Comparison of ENCODE assay signal across 15 cellular contexts in genomic region chr10:74852406-74852805, GRCh38. TPM values are rescaled to one million over a fixed set of nuclear protein-coding genes. Genes with fewer than 3 reads are reported as not detected.
DNase-seq lines count a peak whose midpoint lies in the region; ATAC-seq, FAIRE-seq and TF ChIP-seq lines count a peak whose summit lies in the region.
"Had no signal": no experiment of that assay in that cellular context is flagged by ENCODE, and none has a peak within 500 bp of the region (broad histone marks: within the 10 kb centered on the region; RNA-seq: fewer than 3 reads in every experiment).

No MANE protein-coding gene starts in this region.

- DNase-seq in cardiac muscle cell (ENCODE audit: low read depth in 1 of 2, low spot score in 1 of 2) (no peak), left ventricle myocardium superior (no peak), activated B cell treated with CpG ODN at 0.5 μM for 24 hours (no peak), keratinocyte (ENCODE audit: low read depth, low spot score) (peak; percentile 33), hepatic stellate cell (ENCODE audit: low spot score) (no peak)
- DNase-seq: activated CD4-positive, alpha-beta T cell treated with anti-CD3 and anti-CD28 coated beads, Interleukin-2, amount 50 U/mL, for 1 hour; cerebellar nuclear complex; left cardiac atrium; NCI-H1105; PC-9; tibial artery had no signal

- H4K20me1 ChIP-seq in keratinocyte (ENCODE audit: control insufficient read depth, extremely low read depth, insufficient read depth, low read length) = no peaks in the 10 kb centered on the region

- H3K27ac Mint-ChIP-seq in activated B cell treated with CpG ODN at 0.5 μM for 24 hours = peak overlapping the region; percentile 83
- H3K27ac Mint-ChIP-seq: T-helper 1 cell treated with Interleukin-12 subunit alpha and Interleukin-12 subunit beta and Interleukin-4 antibody, amounts not matched to agents 30 μg/mL and 1 μg/mL, for 36 hours had no signal

- dilution Hi-C loops in keratinocyte (cut with MboI; ENCODE audit: extremely low pct_ligation_motif_present, low sequenced_read_pairs) = no loop called here

- ATAC-seq in left ventricle myocardium superior = no peak
- ATAC-seq in activated B cell treated with CpG ODN at 0.5 μM for 24 hours (ENCODE audit: low read depth) = no peak
- ATAC-seq in GM18498 (IDR thresholded peaks at IDR 0.05; ENCODE audit: unreplicated experiment) = no peak
- ATAC-seq in HG02798 (IDR thresholded peaks at IDR 0.05; ENCODE audit: poor library complexity, unreplicated experiment) = no peak

- POLR2A ChIA-PET in activated B cell treated with CpG ODN at 0.5 μM for 24 hours (lab: Charles Lee) = interaction anchor here (0.7 to 4.1 kb wide), 3 partner anchors 10 to 26 kb away, joined by 3 to 72 read pairs (median 4); partner anchors contain the start of gene KAT6B

- H2AFZ ChIP-seq in keratinocyte (ENCODE audit: control insufficient read depth, low read length) = peak overlapping the region; percentile 74
- H2AFZ ChIP-seq: PC-9 had no signal

- FAIRE-seq in keratinocyte (lab: Jason Lieb, UNC) = peak; percentile 79

- H3K4me3 Mint-ChIP-seq in activated B cell treated with CpG ODN at 0.5 μM for 24 hours = no peak overlapping the region
- H3K4me3 Mint-ChIP-seq: T-helper 1 cell treated with Interleukin-12 subunit alpha and Interleukin-12 subunit beta and Interleukin-4 antibody, amounts not matched to agents 30 μg/mL and 1 μg/mL, for 36 hours had no signal

- H3K79me2 ChIP-seq in keratinocyte (ENCODE audit: control insufficient read depth, insufficient read depth, low read length) = peaks cover 12% of the 10 kb centered on the region

- H3K9me3 ChIP-seq in cardiac muscle cell (ENCODE audit: low read depth) (no peaks in the 10 kb centered on the region), keratinocyte (ENCODE audit: control insufficient read depth, low read depth, low read length) (no peaks in the 10 kb centered on the region)
- H3K9me3 ChIP-seq: tibial artery had no signal

- TF ChIP-seq CTCF in cardiac muscle cell (IDR thresholded peaks at IDR 0.05; ENCODE audit: low read depth, low read length) (no peak), activated B cell treated with CpG ODN at 0.5 μM for 24 hours (IDR thresholded peaks at IDR 0.05) (no peak), keratinocyte (optimal IDR thresholded peaks at IDR 0.05 in 1 of 3, IDR thresholded peaks at IDR 0.05 in 1 of 3, conservative IDR thresholded peaks at IDR 0.05 in 1 of 3; ENCODE audit: extremely low read depth in 1 of 3, insufficient read depth in 2 of 3, low read length in 3 of 3) (no peak)

- intact Hi-C loops in left ventricle myocardium superior (cut with micrococcal nuclease) (no loop called here), activated B cell treated with CpG ODN at 0.5 μM for 24 hours (cut with micrococcal nuclease) (loop anchor here (10.0 kb wide), 1 partner anchor 52 kb away; no protein-coding TSS in a partner anchor)

- H3K9me1 ChIP-seq in keratinocyte (ENCODE audit: control insufficient read depth, extremely low read depth, insufficient read depth, low read length) = no peaks in the 10 kb centered on the region

- H3K36me3 Mint-ChIP-seq in activated B cell treated with CpG ODN at 0.5 μM for 24 hours (ENCODE audit: low read depth) = peaks cover 15% of the 10 kb centered on the region

- no peaks in the 10 kb centered on the region for H3K27me3 Mint-ChIP-seq in activated B cell treated with CpG ODN at 0.5 μM for 24 hours

- H3K9me3 Mint-ChIP-seq in activated B cell treated with CpG ODN at 0.5 μM for 24 hours = no peaks in the 10 kb centered on the region
- H3K9me3 Mint-ChIP-seq: T-helper 1 cell treated with Interleukin-12 subunit alpha and Interleukin-12 subunit beta and Interleukin-4 antibody, amounts not matched to agents 30 μg/mL and 1 μg/mL, for 36 hours had no signal

- H3K27me3 ChIP-seq in cardiac muscle cell = no peaks in the 10 kb centered on the region
- no peaks in the 10 kb centered on the region for H3K27me3 ChIP-seq in keratinocyte (ENCODE audit: control insufficient read depth, extremely low read depth, insufficient read depth, low read length)
- H3K27me3 ChIP-seq: tibial artery had no signal

- no peak overlapping the region for H3K9ac ChIP-seq in keratinocyte (ENCODE audit: control insufficient read depth, extremely low read depth, insufficient read depth, low read length)

- H3K27ac ChIP-seq in cardiac muscle cell (peak overlapping the region; percentile 15), keratinocyte (ENCODE audit: control insufficient read depth, insufficient read depth, low read length) (peak overlapping the region; percentile 23), urinary bladder (ENCODE audit: low read depth) (peak overlapping the region; percentile 1)
- H3K27ac ChIP-seq: PC-9, tibial artery had no signal

- H3K36me3 ChIP-seq in cardiac muscle cell = no peaks in the 10 kb centered on the region
- H3K36me3 ChIP-seq in keratinocyte (ENCODE audit: control insufficient read depth in 2 of 2, extremely low read depth in 1 of 2, insufficient read depth in 2 of 2, low read length in 2 of 2) = no peaks in the 10 kb centered on the region
- no peaks in the 10 kb centered on the region for H3K36me3 ChIP-seq in urinary bladder (ENCODE audit: insufficient read depth)
- H3K36me3 ChIP-seq: tibial artery had no signal

- peaks cover 46% of the 10 kb centered on the region for H3K4me1 Mint-ChIP-seq in activated B cell treated with CpG ODN at 0.5 μM for 24 hours

- peak overlapping the region; percentile 88 for H3K4me2 ChIP-seq in keratinocyte (ENCODE audit: control insufficient read depth, extremely low read depth, insufficient read depth, low read depth, low read length)
- H3K4me2 ChIP-seq: PC-9 had no signal

- no peak overlapping the region for H3K4me3 ChIP-seq in cardiac muscle cell
- peak overlapping the region in 2 of 3 experiments; percentile 36 to 56 for H3K4me3 ChIP-seq in keratinocyte (ENCODE audit: control insufficient read depth in 2 of 3, extremely low read depth in 1 of 3, insufficient read depth in 2 of 3, low read depth in 1 of 3, low read length in 3 of 3)
- H3K4me3 ChIP-seq in urinary bladder (ENCODE audit: low read depth, low read length) = no peak overlapping the region
- H3K4me3 ChIP-seq: PC-9, tibial artery had no signal

- H3K4me1 ChIP-seq in cardiac muscle cell (ENCODE audit: low read depth) (peaks cover 29% of the 10 kb centered on the region), keratinocyte (ENCODE audit: control insufficient read depth, extremely low read depth, insufficient read depth, low read length) (peaks cover 15% of the 10 kb centered on the region), urinary bladder (ENCODE audit: insufficient read depth) (peaks cover 3% of the 10 kb centered on the region)

- CTCF ChIA-PET in activated B cell treated with CpG ODN at 0.5 μM for 24 hours (lab: Charles Lee) = no interaction called here

- 94% methylated on average over 1 of the region's 1 CpG for WGBS in urinary bladder

RNA-seq across cellular contexts. Expression of gene KAT6B, which starts 26.0 kb away (rescaled TPM):
- 39.0 and 43.9 TPM in 2 replicates for total RNA-seq in cardiac muscle cell
- polyA plus RNA-seq in cardiac muscle cell = 32.0 and 34.0 TPM in 2 replicates
- 47.1 TPM for total RNA-seq in left ventricle myocardium superior
- total RNA-seq in activated B cell treated with CpG ODN at 0.5 μM for 24 hours = 39.6 and 45.2 TPM in 2 replicates
- 1.5 to 2.9 TPM (median 1.8 TPM) in 3 replicates for polyA plus RNA-seq in keratinocyte
- polyA plus RNA-seq in keratinocyte (2011; ENCODE audit: low read depth) = 7.7 TPM
- polyA plus RNA-seq in keratinocyte (2011; cell fraction: cytosol; rRNA removed) = 2.2 and 2.7 TPM in 2 replicates
- 8.7 and 9.1 TPM in 2 replicates for polyA plus RNA-seq in keratinocyte (2011; cell fraction: nucleus; rRNA removed)
- 3.4 and 4.4 TPM in 2 replicates for polyA plus RNA-seq in keratinocyte (2012; ENCODE audit: low replicate concordance)
- polyA minus RNA-seq in keratinocyte = 8.7 to 23.5 TPM (median 10.1 TPM) in 3 replicates
- 7.1 TPM for polyA minus RNA-seq in keratinocyte (2011; cell fraction: cytosol; rRNA and poly(A)+ RNA removed)
- 16.6 and 33.5 TPM in 2 replicates for polyA minus RNA-seq in keratinocyte (2011; cell fraction: nucleus; rRNA and poly(A)+ RNA removed)
- 127 TPM for total RNA-seq in urinary bladder
- polyA plus RNA-seq in urinary bladder = 14.7 TPM

Comparison
In these comparisons a context has a peak if more than half of its experiments do, and no peak if none do; other contexts are left out.
1. H3K4me3 ChIP-seq: peak in keratinocyte (2 of 3); none in cardiac muscle cell (single experiment) and urinary bladder (single experiment).
2. Peak in every context shown above with its lines, with median percentiles within 50 percentile points of each other: H3K27ac ChIP-seq.